19 cellular contexts compared by ENCODE assay signal in genomic region chr16:87680272-87680644, GRCh38.
"Had no signal": no experiment of that assay in that cellular context is flagged by ENCODE, and none has a peak within 500 bp of the region (broad histone marks: within the 10 kb centered on the region; RNA-seq: fewer than 3 reads in every experiment).

No MANE protein-coding gene starts in this region.

- DNase-seq: Karpas-422, KG1, MM.1S, NCI-H1092 treated with DMSO at 0.1 percent for 48 hours, NCI-H1436, NCI-H187, NCI-H2029, NCI-H2081 treated with DMSO at 0.1 percent for 48 hours, NCI-H2171, NCI-H226, NCI-H446, NCI-H510A, NCI-H524 treated with DMSO at 0.1 percent for 48 hours, NCI-H774, PC-3 had no signal

- ATAC-seq: Panc1, PC-3, SK-N-SH treated with all-trans-retinoic acid at 6 μM for 48 hours had no signal

- H3K27ac ChIP-seq: HL-60, RWPE1 had no signal
